In the genomic region with DNA sequence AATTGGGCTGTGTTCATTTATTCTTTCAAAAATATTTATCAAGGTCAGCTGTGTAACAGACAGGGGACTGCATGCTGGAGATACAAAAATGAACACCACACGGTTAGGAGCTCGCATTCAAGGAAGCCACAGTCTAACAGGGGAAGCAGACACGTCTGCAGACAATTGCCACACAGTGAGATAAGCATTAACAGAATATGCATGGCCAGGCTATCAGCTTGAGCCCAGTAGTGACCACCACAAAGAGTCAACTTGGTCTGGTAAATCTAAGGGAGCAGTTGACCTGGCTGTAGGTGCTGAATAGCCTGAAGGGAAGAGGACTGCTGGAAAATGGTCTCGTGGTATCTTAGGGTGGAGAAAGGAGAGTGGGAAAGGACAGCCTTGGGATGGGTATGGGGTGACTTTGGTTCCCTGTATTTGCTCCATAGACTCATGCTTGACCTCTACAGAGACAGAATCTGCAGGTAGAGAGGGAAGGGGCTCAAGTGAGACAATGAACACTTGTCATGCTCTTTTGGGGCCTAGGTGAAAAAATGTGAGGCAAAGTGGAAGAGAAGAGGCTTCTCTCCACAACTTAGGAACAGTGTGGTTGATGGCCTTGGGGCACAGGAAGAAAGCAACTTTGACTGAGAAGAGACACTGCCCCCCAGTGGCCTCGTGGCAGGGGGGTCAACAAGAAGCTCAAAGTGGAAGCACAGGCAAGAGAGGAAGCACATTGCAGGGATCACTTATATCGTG, we compare ENCODE assay signal across 1 cellular context.
TF ChIP-seq lines count a peak whose summit lies in the region.

No MANE protein-coding gene starts in this region.

TF ChIP-seq in HEK293, 187 proteins besides CTCF, POLR2A, EP300 and RAD21 (continued from another document):
- TF ChIP-seq ZNF157 (tag by site-specific recombination; IDR thresholded peaks at IDR 0.05), result no peak
- no peak for TF ChIP-seq ZNF16 (tag by site-specific recombination; IDR thresholded peaks at IDR 0.05; ENCODE audit: low read depth)
- TF ChIP-seq, protein P1, sequence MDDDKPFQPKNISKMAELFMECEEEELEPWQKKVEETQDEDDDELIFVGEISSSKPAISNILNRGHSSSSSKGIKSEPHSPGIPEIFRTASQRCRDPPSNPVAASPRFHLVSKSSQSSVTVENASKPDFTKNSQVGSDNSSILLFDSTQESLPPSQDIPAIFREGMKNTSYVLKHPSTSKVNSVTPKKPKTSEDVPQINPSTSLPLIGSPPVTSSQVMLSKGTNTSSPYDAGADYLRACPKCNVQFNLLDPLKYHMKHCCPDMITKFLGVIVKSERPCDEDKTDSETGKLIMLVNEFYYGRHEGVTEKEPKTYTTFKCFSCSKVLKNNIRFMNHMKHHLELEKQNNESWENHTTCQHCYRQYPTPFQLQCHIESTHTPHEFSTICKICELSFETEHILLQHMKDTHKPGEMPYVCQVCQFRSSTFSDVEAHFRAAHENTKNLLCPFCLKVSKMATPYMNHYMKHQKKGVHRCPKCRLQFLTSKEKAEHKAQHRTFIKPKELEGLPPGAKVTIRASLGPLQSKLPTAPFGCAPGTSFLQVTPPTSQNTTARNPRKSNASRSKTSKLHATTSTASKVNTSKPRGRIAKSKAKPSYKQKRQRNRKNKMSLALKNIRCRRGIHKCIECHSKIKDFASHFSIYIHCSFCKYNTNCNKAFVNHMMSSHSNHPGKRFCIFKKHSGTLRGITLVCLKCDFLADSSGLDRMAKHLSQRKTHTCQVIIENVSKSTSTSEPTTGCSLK (tag by site-specific recombination; IDR thresholded peaks at IDR 0.05), result 0 out of 2 replicates have a peak, but pooled peaks have one; percentile 44
- peak; percentile 28; the same call in 1 of the 2 replicates for TF ChIP-seq PRDM10 (tag by site-specific recombination; IDR thresholded peaks at IDR 0.05)
- no peak for TF ChIP-seq ZNF416 (tag by site-specific recombination; IDR thresholded peaks at IDR 0.05)
- TF ChIP-seq GLIS1 (tag by site-specific recombination; IDR thresholded peaks at IDR 0.05), result no peak
- TF ChIP-seq ZNF513 (tag by site-specific recombination; IDR thresholded peaks at IDR 0.05), result peak; percentile 18; the same call in 1 of the 2 replicates
- peak; percentile 39; the same call in 1 of the 2 replicates for TF ChIP-seq ZIC2 (tag by site-specific recombination; IDR thresholded peaks at IDR 0.05)
- TF ChIP-seq ZNF610 (tag by site-specific recombination; IDR thresholded peaks at IDR 0.05; ENCODE audit: borderline replicate concordance), result no peak
- no peak for TF ChIP-seq ZNF600 (tag by site-specific recombination; IDR thresholded peaks at IDR 0.05)
- no peak for TF ChIP-seq ZFHX2 (tag by site-specific recombination; conservative IDR thresholded peaks at IDR 0.05)
- no peak for TF ChIP-seq ZNF843 (tag by site-specific recombination; IDR thresholded peaks at IDR 0.05)
- TF ChIP-seq ZNF26 (tag by site-specific recombination; IDR thresholded peaks at IDR 0.05), result no peak
- TF ChIP-seq ZSCAN30 (tag by site-specific recombination; IDR thresholded peaks at IDR 0.05), result peak; percentile 64; the same call in 1 of the 2 replicates
- peak; percentile 12; the same call in 1 of the 2 replicates for TF ChIP-seq YY2 (tag by site-specific recombination; IDR thresholded peaks at IDR 0.05)
